1 cellular context compared by ENCODE assay signal in genomic region chr17:76048711-76049110, GRCh38.
TF ChIP-seq lines count a peak whose summit lies in the region.

No MANE protein-coding gene starts in this region.

TF ChIP-seq in IMR-90, 13 proteins besides CTCF, POLR2A, EP300 and RAD21 (continued from another document):
- TF ChIP-seq MAZ (IDR thresholded peaks at IDR 0.05; ENCODE audit: borderline replicate concordance, low read depth, low read length) (no peak), CEBPB (IDR thresholded peaks at IDR 0.05; ENCODE audit: low read depth, low read length) (no peak), RFX5 (IDR thresholded peaks at IDR 0.05; ENCODE audit: low read depth, low read length) (no peak)
